In genomic region chr19:42134671-42135070, GRCh38 we compare ENCODE assay signal across 24 cellular contexts. TPM values are rescaled to one million over a fixed set of nuclear protein-coding genes. Genes with fewer than 3 reads are reported as not detected.
"Had no signal": no experiment of that assay in that cellular context is flagged by ENCODE, and none has a peak within 500 bp of the region (broad histone marks: within the 10 kb centered on the region; RNA-seq: fewer than 3 reads in every experiment).

No MANE protein-coding gene starts in this region.

- H3K4me1 ChIP-seq: foreskin keratinocyte had no signal

- H3K36me3 ChIP-seq: left lung, upper lobe of left lung had no signal

- H3K79me2 ChIP-seq: hepatocyte had no signal

- H3K4me3 ChIP-seq: hepatocyte, left lung, lung, spleen, upper lobe of left lung had no signal

- ATAC-seq: activated T-cell treated with anti-CD3 and anti-CD28 coated beads, Interleukin-2, amount 50 U/mL, for 4 hours; foreskin keratinocyte; left lung; natural killer cell; stimulated activated naive CD8-positive, alpha-beta T cell treated with anti-CD3 and anti-CD28 coated beads, Interleukin-15, Interleukin-2, amounts not matched to agents 100 U/mL and 50 U/mL, for 24 hours had no signal

- H3K27ac ChIP-seq: foreskin keratinocyte, hepatocyte, left lung, upper lobe of left lung had no signal

- H3K36me3 Mint-ChIP-seq: brain, natural killer cell had no signal

- H3K27ac Mint-ChIP-seq: activated T-helper 2 cell treated with anti-CD3 and anti-CD28 coated beads, Interferon-gamma antibody, Interleukin-2, Interleukin-4, amounts not matched to agents 10 μg/mL and 5 μg/mL and 100 μg/mL, durations not matched to agents 14 hours and 24 hours and 36 hours; dendritic cell treated with granulocyte-macrophage colony-stimulating factor and Interleukin-4, amounts not matched to agents 40 ng/mL and 50 ng/mL, for 4 days; progenitor cell of endocrine pancreas had no signal

- DNase-seq: activated CD4-positive, alpha-beta T cell treated with anti-CD3 and anti-CD28 coated beads for 4 hours; activated CD4-positive, alpha-beta T cell treated with anti-CD3 and anti-CD28 coated beads, Interleukin-2, amount 50 U/mL, for 48 hours; activated CD4-positive, CD25-positive, alpha-beta regulatory T cell; activated CD8-positive, alpha-beta memory T cell treated with anti-CD3 and anti-CD28 coated beads, Interleukin-2, amount 50 U/mL, for 48 hours; activated naive CD4-positive, alpha-beta T cell; activated T-cell treated with anti-CD3 and anti-CD28 coated beads, Interleukin-2, amount 50 U/mL, for 4 hours; aorta; effector CD4-positive, alpha-beta T cell; foreskin keratinocyte; immature natural killer cell; left lung; natural killer cell; spleen; stimulated activated CD4-positive, alpha-beta T cell treated with anti-CD3 and anti-CD28 coated beads, Interleukin-4, amount 100 ng/mL, for 24 hours; stimulated activated naive CD8-positive, alpha-beta T cell treated with anti-CD3 and anti-CD28 coated beads, Interleukin-15, Interleukin-2, amounts not matched to agents 100 U/mL and 50 U/mL, for 24 hours; T1000 had no signal

- H3K9me3 ChIP-seq: left lung, spleen, upper lobe of left lung had no signal

- H3K9me3 Mint-ChIP-seq: activated T-cell treated with anti-CD3 and anti-CD28 coated beads, Interleukin-2, amount 50 U/mL, for 4 hours; activated T-helper 2 cell treated with anti-CD3 and anti-CD28 coated beads, Interferon-gamma antibody, Interleukin-2, Interleukin-4, amounts not matched to agents 10 μg/mL and 5 μg/mL and 100 μg/mL, durations not matched to agents 14 hours and 24 hours and 36 hours; dendritic cell treated with granulocyte-macrophage colony-stimulating factor and Interleukin-4, amounts not matched to agents 40 ng/mL and 50 ng/mL, for 4 days; immature natural killer cell; natural killer cell; T-helper 1 cell treated with Interleukin-12 subunit alpha and Interleukin-12 subunit beta and Interleukin-4 antibody, amounts not matched to agents 30 μg/mL and 1 μg/mL, for 36 hours had no signal

- H3K4me3 Mint-ChIP-seq: activated T-cell treated with anti-CD3 and anti-CD28 coated beads, Interleukin-2, amount 50 U/mL, for 4 hours; brain; dendritic cell treated with granulocyte-macrophage colony-stimulating factor and Interleukin-4, amounts not matched to agents 40 ng/mL and 50 ng/mL, for 4 days; natural killer cell; T-helper 1 cell treated with Interleukin-12 subunit alpha and Interleukin-12 subunit beta and Interleukin-4 antibody, amounts not matched to agents 30 μg/mL and 1 μg/mL, for 36 hours had no signal

- H3K27me3 Mint-ChIP-seq: dendritic cell treated with granulocyte-macrophage colony-stimulating factor and Interleukin-4, amounts not matched to agents 40 ng/mL and 50 ng/mL, for 4 days had no signal

- H3K4me2 ChIP-seq: hepatocyte had no signal

- H2AFZ ChIP-seq: hepatocyte had no signal

RNA-seq across cellular contexts. Expression of gene POU2F2, which starts 2.4 kb away (rescaled TPM):
- total RNA-seq: hepatocyte had no signal
